Comparison of ENCODE assay signal across 17 cellular contexts in the genomic region with DNA sequence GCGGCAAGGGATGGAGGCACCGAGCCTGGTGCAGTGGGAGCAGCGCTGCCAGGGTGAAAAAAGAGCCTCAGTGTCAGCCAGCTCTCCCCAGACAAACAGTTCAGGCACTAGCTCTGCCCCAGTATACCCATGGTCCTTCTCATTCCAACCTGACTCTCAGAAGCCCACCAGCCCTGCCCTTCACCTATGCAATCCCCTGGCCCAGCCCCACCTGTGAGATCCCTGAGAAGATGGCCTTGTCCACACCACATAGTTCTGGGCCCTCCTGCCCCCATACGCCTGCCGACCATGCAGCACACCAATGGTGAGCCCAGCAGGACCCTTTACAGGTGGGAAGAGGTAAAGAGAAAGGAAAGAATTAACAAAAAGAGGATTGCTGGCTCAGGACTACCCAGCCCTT. TPM values are rescaled to one million over a fixed set of nuclear protein-coding genes. Genes with fewer than 3 reads are reported as not detected.
"Had no signal": no experiment of that assay in that cellular context is flagged by ENCODE, and none has a peak within 500 bp of the region (broad histone marks: within the 10 kb centered on the region; RNA-seq: fewer than 3 reads in every experiment).

No MANE protein-coding gene starts in this region.

- ATAC-seq: heart left ventricle, left lobe of liver, mucosa of descending colon had no signal

- H3K9me3 ChIP-seq: heart left ventricle, mucosa of descending colon, neutrophil, sigmoid colon had no signal

- H3K27me3 ChIP-seq: heart left ventricle, neutrophil, sigmoid colon had no signal

- H3K9me3 Mint-ChIP-seq: central memory CD8-positive, alpha-beta T cell; nephron; type B pancreatic cell had no signal

- H3K27ac ChIP-seq: heart left ventricle, sigmoid colon, skin epidermis had no signal

- FAIRE-seq: islet of Langerhans, urothelium cell line had no signal

- H3K4me3 ChIP-seq: heart left ventricle, mucosa of descending colon, sigmoid colon, skin epidermis had no signal

- H3K4me3 Mint-ChIP-seq: central memory CD8-positive, alpha-beta T cell; nephron; type B pancreatic cell had no signal

- DNase-seq: dermis blood vessel endothelial cell; foreskin melanocyte; hippocampal formation; mammary epithelial cell; sigmoid colon; stimulated activated CD4-positive, alpha-beta T cell treated with anti-CD3 and anti-CD28 coated beads, Interleukin-12 subunit alpha, Interleukin-12 subunit beta, amount 100 ng/mL, for 4 hours; stimulated activated naive CD4-positive, alpha-beta T cell treated with Interleukin-2 at 50 U/mL for 16 hours had no signal

- H3K27ac Mint-ChIP-seq: nephron, type B pancreatic cell had no signal

- H3K27me3 Mint-ChIP-seq: central memory CD8-positive, alpha-beta T cell; type B pancreatic cell had no signal

RNA-seq across cellular contexts. Expression of a gene that starts 40.5 kb away (rescaled TPM):
- total RNA-seq: left lobe of liver had no signal
- polyA plus RNA-seq: mammary epithelial cell had no signal

RNA-seq across cellular contexts. Expression of a gene that starts 54.9 kb away (rescaled TPM):
- total RNA-seq: left lobe of liver had no signal
